ENCODE assay signal across 32 cellular contexts in genomic region chr11:28911829-28912228, GRCh38.
"Had no signal": no experiment of that assay in that cellular context is flagged by ENCODE, and none has a peak within 500 bp of the region (broad histone marks: within the 10 kb centered on the region; RNA-seq: fewer than 3 reads in every experiment).

No MANE protein-coding gene starts in this region.

- H3K9me3 ChIP-seq: ascending aorta, breast epithelium, colonic mucosa, esophagus squamous epithelium, gastroesophageal sphincter, heart right ventricle had no signal

- H3K36me3 Mint-ChIP-seq: activated CD4-positive, alpha-beta memory T cell treated with anti-CD3 and anti-CD28 coated beads for 36 hours; activated CD8-positive, alpha-beta memory T cell treated with anti-CD3 and anti-CD28 coated beads, Interleukin-2, amount 10 ng/mL, durations not matched to agents 7 days and 5 days; activated naive CD4-positive, alpha-beta T cell treated with anti-CD3 and anti-CD28 coated beads, Interleukin-2, amount 10 ng/mL, durations not matched to agents 7 days and 5 days; activated naive CD4-positive, alpha-beta T cell treated with anti-CD3 and anti-CD28 coated beads, Interleukin-2, amount 50 U/mL, for 72 hours; activated naive CD8-positive, alpha-beta T cell treated with anti-CD3 and anti-CD28 coated beads, Interleukin-2, amount 10 ng/mL, durations not matched to agents 7 days and 5 days; brain had no signal

- H3K36me3 ChIP-seq: ascending aorta, breast epithelium, cardiac muscle cell, colonic mucosa, esophagus squamous epithelium, gastroesophageal sphincter, heart right ventricle had no signal

- H3K79me2 ChIP-seq: hepatocyte had no signal

- H3K4me2 ChIP-seq: hepatocyte had no signal

- H3K27ac Mint-ChIP-seq: activated CD4-positive, alpha-beta memory T cell treated with anti-CD3 and anti-CD28 coated beads for 36 hours; activated CD4-positive, alpha-beta T cell treated with anti-CD3 and anti-CD28 coated beads for 36 hours; activated CD4-positive, alpha-beta T cell treated with anti-CD3 and anti-CD28 coated beads, Interleukin-2, amount 10 ng/mL, durations not matched to agents 24 days and 14 days; activated CD8-positive, alpha-beta memory T cell treated with anti-CD3 and anti-CD28 coated beads, Interleukin-2, amount 10 ng/mL, durations not matched to agents 7 days and 5 days; activated CD8-positive, alpha-beta T cell treated with anti-CD3 and anti-CD28 coated beads, Interleukin-2, amount 10 ng/mL, durations not matched to agents 7 days and 5 days; activated naive CD4-positive, alpha-beta T cell treated with anti-CD3 and anti-CD28 coated beads, Interleukin-2, amount 10 ng/mL, durations not matched to agents 7 days and 5 days; activated naive CD4-positive, alpha-beta T cell treated with anti-CD3 and anti-CD28 coated beads, Interleukin-2, amount 50 U/mL, for 72 hours; activated naive CD8-positive, alpha-beta T cell treated with anti-CD3 and anti-CD28 coated beads, Interleukin-2, amount 10 ng/mL, durations not matched to agents 7 days and 5 days; activated T-cell treated with anti-CD3 and anti-CD28 coated beads, Interleukin-2, amount 50 U/mL, for 24 hours; activated T-cell treated with anti-CD3 and anti-CD28 coated beads, Interleukin-2, amount 50 U/mL, for 72 hours; brain; endodermal cell had no signal

- H3K27ac ChIP-seq: ascending aorta, breast epithelium, cardiac muscle cell, colonic mucosa, dorsolateral prefrontal cortex, epithelial cell of prostate, esophagus squamous epithelium, gastroesophageal sphincter, heart right ventricle, hepatocyte had no signal

- ATAC-seq: activated CD4-positive, alpha-beta T cell treated with anti-CD3 and anti-CD28 coated beads for 36 hours; activated CD8-positive, alpha-beta memory T cell treated with anti-CD3 and anti-CD28 coated beads, Interleukin-2, amount 10 ng/mL, durations not matched to agents 7 days and 5 days; activated CD8-positive, alpha-beta T cell treated with anti-CD3 and anti-CD28 coated beads, Interleukin-2, amount 10 ng/mL, durations not matched to agents 7 days and 5 days; activated naive CD4-positive, alpha-beta T cell treated with anti-CD3 and anti-CD28 coated beads, Interleukin-2, amount 50 U/mL, for 72 hours; activated T-cell treated with anti-CD3 and anti-CD28 coated beads, Interleukin-2, amount 50 U/mL, for 72 hours; gastroesophageal sphincter; heart right ventricle had no signal

- H3K4me1 ChIP-seq: ascending aorta, breast epithelium, colonic mucosa, esophagus squamous epithelium, gastroesophageal sphincter, heart right ventricle had no signal

- H3K4me3 ChIP-seq: ascending aorta, breast epithelium, cardiac muscle cell, colonic mucosa, dorsolateral prefrontal cortex, esophagus squamous epithelium, gastroesophageal sphincter, heart right ventricle, hepatocyte had no signal

- H2AFZ ChIP-seq: hepatocyte had no signal

- H3K4me3 Mint-ChIP-seq: activated CD4-positive, alpha-beta memory T cell treated with anti-CD3 and anti-CD28 coated beads for 36 hours; activated CD4-positive, alpha-beta T cell treated with anti-CD3 and anti-CD28 coated beads for 36 hours; activated CD4-positive, alpha-beta T cell treated with anti-CD3 and anti-CD28 coated beads, Interleukin-2, amount 10 ng/mL, durations not matched to agents 24 days and 14 days; activated CD8-positive, alpha-beta memory T cell treated with anti-CD3 and anti-CD28 coated beads, Interleukin-2, amount 10 ng/mL, durations not matched to agents 7 days and 5 days; activated CD8-positive, alpha-beta T cell treated with anti-CD3 and anti-CD28 coated beads, Interleukin-2, amount 10 ng/mL, durations not matched to agents 7 days and 5 days; activated naive CD4-positive, alpha-beta T cell treated with anti-CD3 and anti-CD28 coated beads, Interleukin-2, amount 10 ng/mL, durations not matched to agents 7 days and 5 days; activated naive CD8-positive, alpha-beta T cell treated with anti-CD3 and anti-CD28 coated beads, Interleukin-2, amount 10 ng/mL, durations not matched to agents 7 days and 5 days; activated T-cell treated with anti-CD3 and anti-CD28 coated beads, Interleukin-2, amount 50 U/mL, for 24 hours; activated T-cell treated with anti-CD3 and anti-CD28 coated beads, Interleukin-2, amount 50 U/mL, for 72 hours; brain; endodermal cell had no signal

- H3K4me1 Mint-ChIP-seq: activated CD4-positive, alpha-beta T cell treated with anti-CD3 and anti-CD28 coated beads for 36 hours; activated CD4-positive, alpha-beta T cell treated with anti-CD3 and anti-CD28 coated beads, Interleukin-2, amount 10 ng/mL, durations not matched to agents 24 days and 14 days; activated CD8-positive, alpha-beta memory T cell treated with anti-CD3 and anti-CD28 coated beads, Interleukin-2, amount 10 ng/mL, durations not matched to agents 7 days and 5 days; activated naive CD4-positive, alpha-beta T cell treated with anti-CD3 and anti-CD28 coated beads, Interleukin-2, amount 10 ng/mL, durations not matched to agents 7 days and 5 days; activated naive CD8-positive, alpha-beta T cell treated with anti-CD3 and anti-CD28 coated beads, Interleukin-2, amount 10 ng/mL, durations not matched to agents 7 days and 5 days; brain had no signal

- H3K27me3 ChIP-seq: ascending aorta, breast epithelium, cardiac muscle cell, colonic mucosa, esophagus squamous epithelium, gastroesophageal sphincter, heart right ventricle, hepatocyte had no signal

- H3K27me3 Mint-ChIP-seq: activated CD4-positive, alpha-beta memory T cell treated with anti-CD3 and anti-CD28 coated beads for 36 hours; activated CD4-positive, alpha-beta T cell treated with anti-CD3 and anti-CD28 coated beads for 36 hours; activated CD4-positive, alpha-beta T cell treated with anti-CD3 and anti-CD28 coated beads, Interleukin-2, amount 10 ng/mL, durations not matched to agents 24 days and 14 days; activated CD8-positive, alpha-beta memory T cell treated with anti-CD3 and anti-CD28 coated beads, Interleukin-2, amount 10 ng/mL, durations not matched to agents 7 days and 5 days; activated naive CD4-positive, alpha-beta T cell treated with anti-CD3 and anti-CD28 coated beads, Interleukin-2, amount 10 ng/mL, durations not matched to agents 7 days and 5 days; activated naive CD8-positive, alpha-beta T cell treated with anti-CD3 and anti-CD28 coated beads, Interleukin-2, amount 10 ng/mL, durations not matched to agents 7 days and 5 days; activated T-cell treated with anti-CD3 and anti-CD28 coated beads, Interleukin-2, amount 50 U/mL, for 24 hours; brain had no signal

- DNase-seq: activated CD4-positive, alpha-beta memory T cell treated with anti-CD3 and anti-CD28 coated beads for 36 hours; activated CD4-positive, alpha-beta T cell treated with anti-CD3 and anti-CD28 coated beads for 36 hours; activated CD4-positive, alpha-beta T cell treated with anti-CD3 and anti-CD28 coated beads, Interleukin-2, amount 10 ng/mL, durations not matched to agents 24 days and 14 days; activated CD4-positive, CD25-positive, alpha-beta regulatory T cell; activated CD4-positive, CD25-positive, alpha-beta regulatory T cell treated with anti-CD3 and anti-CD28 coated beads, Interleukin-2, amount 50 U/mL, for 72 hours; activated CD8-positive, alpha-beta memory T cell treated with anti-CD3 and anti-CD28 coated beads, Interleukin-2, amount 10 ng/mL, durations not matched to agents 7 days and 5 days; activated CD8-positive, alpha-beta memory T cell treated with anti-CD3 and anti-CD28 coated beads, Interleukin-2, amount 50 U/mL, for 48 hours; activated CD8-positive, alpha-beta T cell treated with anti-CD3 and anti-CD28 coated beads, Interleukin-2, amount 10 ng/mL, durations not matched to agents 7 days and 5 days; activated gamma-delta T cell; activated naive CD4-positive, alpha-beta T cell; activated naive CD4-positive, alpha-beta T cell treated with anti-CD3 and anti-CD28 coated beads, Interleukin-2, amount 10 ng/mL, durations not matched to agents 7 days and 5 days; activated naive CD8-positive, alpha-beta T cell treated with anti-CD3 and anti-CD28 coated beads, Interleukin-2, amount 10 ng/mL, durations not matched to agents 7 days and 5 days; activated T-cell treated with anti-CD3 and anti-CD28 coated beads for 4 hours; activated T-cell treated with anti-CD3 and anti-CD28 coated beads, Interleukin-2, amount 50 U/mL, for 24 hours; activated T-cell treated with anti-CD3 and anti-CD28 coated beads, Interleukin-2, amount 50 U/mL, for 72 hours; central memory CD4-positive, alpha-beta T cell; cerebellar nuclear complex; colonic mucosa; dorsolateral prefrontal cortex; effector memory CD4-positive, alpha-beta T cell; endodermal cell; esophagus squamous epithelium; foreskin melanocyte; heart right ventricle had no signal
